ENCODE assay signal across 14 cellular contexts in genomic region chr13:91745962-91746361, GRCh38.
"Had no signal": no experiment of that assay in that cellular context is flagged by ENCODE, and none has a peak within 500 bp of the region (broad histone marks: within the 10 kb centered on the region; RNA-seq: fewer than 3 reads in every experiment).

No MANE protein-coding gene starts in this region.

- H3K27me3 ChIP-seq: ascending aorta, heart left ventricle, ovary, sigmoid colon had no signal

- ATAC-seq: heart left ventricle; left ventricle myocardium superior; stimulated activated naive B cell treated with anti-CD40 and anti-IgM and Interleukin-4, amounts not matched to agents 10 μg/mL and 1 μg/mL and 100 μg/mL, for 72 hours had no signal

- H3K27me3 Mint-ChIP-seq: activated naive CD4-positive, alpha-beta T cell treated with anti-CD3 and anti-CD28 coated beads, Interleukin-2, amount 50 U/mL, for 24 hours; stimulated activated naive B cell treated with anti-CD40 and anti-IgM and Interleukin-4, amounts not matched to agents 10 μg/mL and 1 μg/mL and 100 μg/mL, for 72 hours had no signal

- H3K9me3 ChIP-seq: ascending aorta, ovary had no signal

- H3K4me1 Mint-ChIP-seq: activated naive CD4-positive, alpha-beta T cell treated with anti-CD3 and anti-CD28 coated beads, Interleukin-2, amount 50 U/mL, for 24 hours; stimulated activated naive B cell treated with anti-CD40 and anti-IgM and Interleukin-4, amounts not matched to agents 10 μg/mL and 1 μg/mL and 100 μg/mL, for 72 hours had no signal

- H3K36me3 ChIP-seq: ascending aorta, heart left ventricle, ovary, sigmoid colon, WERI-Rb-1 had no signal

- DNase-seq: activated CD4-positive, alpha-beta T cell treated with anti-CD3 and anti-CD28 coated beads, Interleukin-2, amount 50 U/mL, for 4 hours; activated gamma-delta T cell; cerebellar nuclear complex; cortex of kidney; heart left ventricle; left ventricle myocardium superior; ovary; sigmoid colon; stimulated activated naive B cell treated with anti-CD40 and anti-IgM and Interleukin-4, amounts not matched to agents 10 μg/mL and 1 μg/mL and 100 μg/mL, for 72 hours; WERI-Rb-1 had no signal

- H3K4me1 ChIP-seq: ascending aorta, heart left ventricle, sigmoid colon had no signal

- H3K27ac ChIP-seq: ascending aorta, heart left ventricle, ovary, sigmoid colon, WERI-Rb-1 had no signal

- H3K27ac Mint-ChIP-seq: activated naive CD4-positive, alpha-beta T cell treated with anti-CD3 and anti-CD28 coated beads, Interleukin-2, amount 50 U/mL, for 24 hours; stimulated activated naive B cell treated with anti-CD40 and anti-IgM and Interleukin-4, amounts not matched to agents 10 μg/mL and 1 μg/mL and 100 μg/mL, for 72 hours had no signal

- FAIRE-seq: frontal cortex, urothelium cell line had no signal

- H3K36me3 Mint-ChIP-seq: activated naive CD4-positive, alpha-beta T cell treated with anti-CD3 and anti-CD28 coated beads, Interleukin-2, amount 50 U/mL, for 24 hours; stimulated activated naive B cell treated with anti-CD40 and anti-IgM and Interleukin-4, amounts not matched to agents 10 μg/mL and 1 μg/mL and 100 μg/mL, for 72 hours had no signal

- H3K4me3 Mint-ChIP-seq: activated naive CD4-positive, alpha-beta T cell treated with anti-CD3 and anti-CD28 coated beads, Interleukin-2, amount 50 U/mL, for 24 hours; stimulated activated naive B cell treated with anti-CD40 and anti-IgM and Interleukin-4, amounts not matched to agents 10 μg/mL and 1 μg/mL and 100 μg/mL, for 72 hours had no signal

- H3K4me3 ChIP-seq: ascending aorta, heart left ventricle, ovary, sigmoid colon had no signal
